ENCODE assay signal across 8 cellular contexts in genomic region chr2:222797308-222797707, GRCh38.
DNase-seq lines count a peak whose midpoint lies in the region; ATAC-seq and TF ChIP-seq lines count a peak whose summit lies in the region.

No MANE protein-coding gene starts in this region.

- no peak overlapping the region for H3K27ac ChIP-seq in AG04450 (ENCODE audit: low read depth, low read length)
- no peak overlapping the region for H3K27ac ChIP-seq in Panc1 (ENCODE audit: low read length)
- H3K27ac ChIP-seq in upper lobe of left lung: peak overlapping the region; percentile 28 to 78 (median 53)

- H3K27ac Mint-ChIP-seq in T-helper 2 cell treated with Interferon-gamma antibody and Interleukin-4, amounts not matched to agents 5 μg/mL and 100 μg/mL, for 36 hours: no peak overlapping the region

- POLR2A ChIA-PET in AG04450 (lab: Yijun Ruan, JAX) (interaction anchor here (0.6 to 0.9 kb wide), 3 partner anchors 65 to 131 kb away, joined by 3 to 6 read pairs (median 3); no protein-coding TSS in a partner anchor), Panc1 (lab: Charles Lee) (interaction anchor here (0.7 kb wide), 1 partner anchor 15 kb away, joined by 5 read pairs; no protein-coding TSS in a partner anchor)

- H3K27me3 ChIP-seq in AG04450 (ENCODE audit: control insufficient read depth, insufficient read depth, low read length) (no peaks in the 10 kb centered on the region), Panc1 (ENCODE audit: control insufficient read depth, insufficient read depth, low read length) (no peaks in the 10 kb centered on the region), upper lobe of left lung (no peaks in the 10 kb centered on the region)

- TF ChIP-seq CTCF in AG04450 (IDR thresholded peaks at IDR 0.05; ENCODE audit: low read depth, low read length) (peak; percentile 63), Panc1 (IDR thresholded peaks at IDR 0.05) (peak; percentile 52; the same call in 1 of the 2 replicates), fibroblast of pulmonary artery (IDR thresholded peaks at IDR 0.05; ENCODE audit: low read length, missing control alignments) (peak; percentile 52), upper lobe of left lung (IDR thresholded peaks at IDR 0.05) (peak; percentile 18 to 48 (median 35))

- BruUV-seq in Panc1 (replicated peaks; lab: Mats Ljungman, UMichigan): no TSS peak

- ATAC-seq in GM18519 (IDR thresholded peaks at IDR 0.05; ENCODE audit: low FRiP score, unreplicated experiment) (peak; percentile 51), Panc1 (no peak), upper lobe of left lung (ENCODE audit: low FRiP score in 2 of 2) (peak in 1 of 2 donors; percentile 45), HG03175 (IDR thresholded peaks at IDR 0.05; ENCODE audit: unreplicated experiment) (no peak)

- in situ Hi-C loops in Panc1 (cut with HindIII; ENCODE audit: low pct_unique_long_range_greater_than_20kb, low sequenced_read_pairs): no loop called here

- DNase-seq in AG04450 (ENCODE audit: low read depth, low spot score) (no peak), Panc1 (ENCODE audit: low read depth, low spot score) (no peak), fibroblast of pulmonary artery (ENCODE audit: low read depth) (peak; percentile 69), upper lobe of left lung (no peak), middle frontal gyrus (ENCODE audit: extremely low spot score, low spot score) (no peak)
- no peak for DNase-seq in T-helper 2 cell treated with Interferon-gamma antibody and Interleukin-4, amounts not matched to agents 5 μg/mL and 100 μg/mL, for 36 hours (ENCODE audit: low spot score)

- no peak overlapping the region for H3K4me3 Mint-ChIP-seq in T-helper 2 cell treated with Interferon-gamma antibody and Interleukin-4, amounts not matched to agents 5 μg/mL and 100 μg/mL, for 36 hours

- no peaks in the 10 kb centered on the region for H3K4me1 Mint-ChIP-seq in T-helper 2 cell treated with Interferon-gamma antibody and Interleukin-4, amounts not matched to agents 5 μg/mL and 100 μg/mL, for 36 hours (ENCODE audit: low read depth)

- intact Hi-C loops in Panc1 (cut with micrococcal nuclease; ENCODE audit: unreplicated experiment): loop anchor here (2.0 kb wide), 1 partner anchor 105 kb away; no protein-coding TSS in a partner anchor

- 7 to 22% methylated on average over 2 of the region's 2 CpGs for WGBS in upper lobe of left lung, 2 donors

- H3K9me3 ChIP-seq in AG04450 (ENCODE audit: control insufficient read depth, insufficient read depth, low read length): no peaks in the 10 kb centered on the region
- H3K9me3 ChIP-seq in Panc1 (ENCODE audit: control insufficient read depth, insufficient read depth, low read depth, low read length): no peaks in the 10 kb centered on the region
- H3K9me3 ChIP-seq in upper lobe of left lung: no peaks in the 10 kb centered on the region

- H3K36me3 ChIP-seq in Panc1 (ENCODE audit: control insufficient read depth, insufficient read depth, low read length) (no peaks in the 10 kb centered on the region), upper lobe of left lung (no peaks in the 10 kb centered on the region)

- no peaks in the 10 kb centered on the region for H3K36me3 Mint-ChIP-seq in T-helper 2 cell treated with Interferon-gamma antibody and Interleukin-4, amounts not matched to agents 5 μg/mL and 100 μg/mL, for 36 hours (ENCODE audit: low read depth)

- H3K27me3 Mint-ChIP-seq in T-helper 2 cell treated with Interferon-gamma antibody and Interleukin-4, amounts not matched to agents 5 μg/mL and 100 μg/mL, for 36 hours (ENCODE audit: low read depth): peaks cover 5% of the 10 kb centered on the region

- H3K4me1 ChIP-seq in Panc1 (ENCODE audit: control insufficient read depth, insufficient read depth, low read length) (no peaks in the 10 kb centered on the region), upper lobe of left lung (peaks cover 30 to 42% (median 36%) of the 10 kb centered on the region in 4 donors)

- H3K4me3 ChIP-seq in AG04450 (ENCODE audit: low read depth, low read length): no peak overlapping the region
- H3K4me3 ChIP-seq in Panc1 (ENCODE audit: low read depth in 2 of 2, low read length in 2 of 2): no peak overlapping the region
- no peak overlapping the region for H3K4me3 ChIP-seq in fibroblast of pulmonary artery (replicated peaks; ENCODE audit: low read depth, low read length)
- H3K4me3 ChIP-seq in upper lobe of left lung: no peak overlapping the region

- CTCF ChIA-PET in AG04450 (lab: Charles Lee) (interaction anchor here (0.6 to 2.9 kb wide), 48 partner anchors 9 to 462 kb away, joined by 3 to 23 read pairs (median 5); no protein-coding TSS in a partner anchor), Panc1 (lab: Charles Lee) (interaction anchor here (0.6 to 0.8 kb wide), 2 partner anchors 65 to 136 kb away, joined by 6 to 8 read pairs; no protein-coding TSS in a partner anchor)

- TF ChIP-seq POLR2A in upper lobe of left lung (IDR thresholded peaks at IDR 0.05): no peak

- no peaks in the 10 kb centered on the region for H3K9me3 Mint-ChIP-seq in T-helper 2 cell treated with Interferon-gamma antibody and Interleukin-4, amounts not matched to agents 5 μg/mL and 100 μg/mL, for 36 hours

- no peak for TF ChIP-seq EP300 in upper lobe of left lung (IDR thresholded peaks at IDR 0.05)

Comparison
In these comparisons a context has a peak if more than half of its experiments do, and no peak if none do; other contexts are left out.
1. H3K27ac ChIP-seq: peak in upper lobe of left lung (4 of 4); none in AG04450 (single experiment) and Panc1 (single experiment).
2. Peak in every context shown above with its lines, with median percentiles within 50 percentile points of each other: CTCF ChIP-seq.